ENCODE assay signal across 1 cellular context in the genomic region with DNA sequence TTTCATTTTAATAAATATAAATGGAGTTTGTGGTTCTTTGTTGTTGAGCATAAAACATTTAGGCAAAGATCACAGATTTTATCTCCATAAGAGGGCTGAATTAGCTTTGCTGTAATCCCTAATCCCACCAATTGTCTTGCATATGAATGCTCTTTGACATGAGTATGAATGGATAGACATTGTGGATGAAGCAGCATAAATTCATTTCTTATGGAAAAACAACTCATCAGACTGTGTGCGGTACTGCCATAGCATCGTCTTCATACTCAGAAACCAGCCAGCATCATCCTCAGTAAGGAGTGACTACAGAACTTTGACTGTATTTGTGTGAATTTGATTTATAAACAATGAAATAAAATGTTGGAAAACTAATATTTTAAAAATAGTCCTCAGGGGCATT.
TF ChIP-seq lines count a peak whose summit lies in the region.

No MANE protein-coding gene starts in this region.

TF ChIP-seq in K562, 482 proteins besides CTCF, POLR2A, EP300 and RAD21:
- peak; percentile 28; the same call in 1 of the 2 replicates for TF ChIP-seq SUPT5H (IDR thresholded peaks at IDR 0.05)
- peak; percentile 51 for TF ChIP-seq POLR2B (IDR thresholded peaks at IDR 0.05; ENCODE audit: low read depth, partially characterized antibody)
- no peak for TF ChIP-seq ZNF707 (CRISPR knock-in tag; conservative IDR thresholded peaks at IDR 0.05)
- TF ChIP-seq CBX2 (IDR thresholded peaks at IDR 0.05; ENCODE audit: insufficient read depth, low read length, poor library complexity, severe bottlenecking), result no peak
- TF ChIP-seq POLR2G (IDR thresholded peaks at IDR 0.05; ENCODE audit: low read depth, low read length), result 0 out of 2 replicates have a peak, but pooled peaks have one; percentile 37
